31 cellular contexts compared by ENCODE assay signal in the genomic region with DNA sequence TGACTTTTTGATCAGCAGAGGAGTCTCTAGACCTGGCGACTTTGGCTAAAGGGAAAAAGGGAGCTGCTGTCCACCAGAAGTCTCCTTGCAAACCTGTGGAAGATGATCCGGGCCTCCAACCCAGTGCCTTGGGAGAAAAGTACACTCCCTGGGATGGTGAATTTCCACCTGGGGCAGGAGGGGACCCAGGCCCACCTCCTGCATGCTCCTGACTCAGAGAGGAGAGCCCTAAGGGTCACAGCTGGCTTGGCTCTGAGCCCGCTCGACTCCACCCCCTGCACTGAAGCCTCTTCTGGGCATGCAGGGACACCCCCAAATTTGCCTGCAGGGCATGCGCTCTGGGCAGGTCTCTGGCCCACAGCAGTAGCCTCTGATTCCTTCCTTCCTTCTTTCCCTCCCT.
"Had no signal": no experiment of that assay in that cellular context is flagged by ENCODE, and none has a peak within 500 bp of the region (broad histone marks: within the 10 kb centered on the region; RNA-seq: fewer than 3 reads in every experiment).

No MANE protein-coding gene starts in this region.

- H3K9ac ChIP-seq: parathyroid adenoma had no signal

- ATAC-seq: activated naive CD4-positive, alpha-beta T cell treated with anti-CD3 and anti-CD28 coated beads, Interleukin-2, amount 50 U/mL, for 72 hours; gastrocnemius medialis; left cardiac atrium; left ventricle myocardium superior; naive thymus-derived CD8-positive, alpha-beta T cell; right cardiac atrium; stimulated activated naive CD8-positive, alpha-beta T cell treated with anti-CD3 and anti-CD28 coated beads, Interleukin-15, amount 100 ng/mL, for 72 hours; upper lobe of right lung had no signal

- H3K79me2 ChIP-seq: parathyroid adenoma had no signal

- H3K4me1 ChIP-seq: gastrocnemius medialis, parathyroid adenoma, upper lobe of right lung had no signal

- H3K27ac ChIP-seq: epithelial cell of prostate, gastrocnemius medialis, parathyroid adenoma, spleen, thyroid gland, upper lobe of right lung, WERI-Rb-1 had no signal

- H3K4me3 ChIP-seq: gastrocnemius medialis, spleen, thyroid gland, upper lobe of right lung had no signal

- H3K27me3 ChIP-seq: gastrocnemius medialis, thyroid gland, upper lobe of right lung had no signal

- H3K36me3 ChIP-seq: gastrocnemius medialis, spleen, thyroid gland, upper lobe of right lung, WERI-Rb-1 had no signal

- H3K9me3 ChIP-seq: gastrocnemius medialis, spleen, thyroid gland, upper lobe of right lung had no signal

- H3K4me3 Mint-ChIP-seq: central memory CD8-positive, alpha-beta T cell; neural crest cell; stimulated activated naive CD8-positive, alpha-beta T cell treated with anti-CD3 and anti-CD28 coated beads, Interleukin-15, amount 100 ng/mL, for 72 hours; T-helper 1 cell treated with Interleukin-12 subunit alpha and Interleukin-12 subunit beta and Interleukin-4 antibody, amounts not matched to agents 30 μg/mL and 1 μg/mL, for 36 hours had no signal

- H3K4me1 Mint-ChIP-seq: neural crest cell had no signal

- H3K9me3 Mint-ChIP-seq: activated naive CD4-positive, alpha-beta T cell treated with anti-CD3 and anti-CD28 coated beads, Interleukin-2, amount 50 U/mL, for 72 hours; central memory CD8-positive, alpha-beta T cell; naive thymus-derived CD8-positive, alpha-beta T cell; neural crest cell; stimulated activated naive CD8-positive, alpha-beta T cell treated with anti-CD3 and anti-CD28 coated beads, Interleukin-15, amount 100 ng/mL, for 72 hours; T-helper 1 cell treated with Interleukin-12 subunit alpha and Interleukin-12 subunit beta and Interleukin-4 antibody, amounts not matched to agents 30 μg/mL and 1 μg/mL, for 36 hours had no signal

- H2AFZ ChIP-seq: parathyroid adenoma had no signal

- H3K36me3 Mint-ChIP-seq: activated naive CD4-positive, alpha-beta T cell treated with anti-CD3 and anti-CD28 coated beads, Interleukin-2, amount 50 U/mL, for 72 hours; naive thymus-derived CD8-positive, alpha-beta T cell had no signal

- DNase-seq: activated CD4-positive, alpha-beta T cell treated with anti-CD3 and anti-CD28 coated beads for 48 hours; activated CD4-positive, alpha-beta T cell treated with anti-CD3 and anti-CD28 coated beads, Interleukin-2, amount 50 U/mL, for 48 hours; activated naive CD4-positive, alpha-beta T cell; activated T-cell treated with anti-CD3 and anti-CD28 coated beads, Interleukin-2, amount 50 U/mL, for 48 hours; anterior cingulate cortex; dermis blood vessel endothelial cell; effector CD8-positive, alpha-beta T cell; gastrocnemius medialis; glutamatergic neuron; left cardiac atrium; left ventricle myocardium superior; naive thymus-derived CD8-positive, alpha-beta T cell; nucleus accumbens; right cardiac atrium; spleen; stimulated activated naive CD8-positive, alpha-beta T cell treated with anti-CD3 and anti-CD28 coated beads, Interleukin-15, amount 100 ng/mL, for 72 hours; substantia nigra; SW 1271; T1000; thyroid gland; upper lobe of right lung; WERI-Rb-1 had no signal

- FAIRE-seq: bronchial epithelial cell, endometrium, keratinocyte had no signal
